ENCODE assay signal across 14 cellular contexts in the genomic region with DNA sequence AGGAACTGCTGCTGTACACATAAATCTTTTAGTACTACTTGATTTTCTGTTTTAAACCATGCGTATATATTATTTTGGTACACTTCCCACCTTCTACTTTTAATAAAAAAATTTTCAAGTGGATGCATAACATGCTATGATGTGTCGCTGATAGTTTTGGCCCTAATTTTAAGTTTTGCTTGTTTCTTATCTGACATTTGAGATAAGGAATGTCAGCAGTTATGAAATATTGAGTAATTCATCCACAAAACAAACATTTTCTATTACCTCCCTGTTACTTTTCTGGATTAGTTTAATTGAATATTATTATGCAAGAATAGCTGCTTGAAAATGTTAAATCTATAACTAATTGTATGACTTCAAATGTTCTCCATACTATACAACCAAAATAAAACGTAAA.
"Had no signal": no experiment of that assay in that cellular context is flagged by ENCODE, and none has a peak within 500 bp of the region (broad histone marks: within the 10 kb centered on the region; RNA-seq: fewer than 3 reads in every experiment).

No MANE protein-coding gene starts in this region.

- H3K9ac ChIP-seq: neural progenitor cell had no signal

- H3K36me3 ChIP-seq: neural progenitor cell, ovary had no signal

- H3K27ac ChIP-seq: neural progenitor cell, ovary had no signal

- H3K4me1 ChIP-seq: neural progenitor cell had no signal

- ATAC-seq: activated CD8-positive, alpha-beta T cell treated with anti-CD3 and anti-CD28 coated beads, Interleukin-2, amount 10 ng/mL, durations not matched to agents 7 days and 5 days; stimulated activated memory B cell treated with anti-CD40 and anti-IgM and Interleukin-4, amounts not matched to agents 10 μg/mL and 1 μg/mL and 100 μg/mL, for 72 hours had no signal

- H3K9me3 ChIP-seq: ovary had no signal

- H3K4me3 ChIP-seq: neural progenitor cell, ovary had no signal

- H3K27me3 ChIP-seq: neural progenitor cell, ovary had no signal

- FAIRE-seq: frontal cortex, kidney, urothelium cell line had no signal

- DNase-seq: activated CD4-positive, alpha-beta T cell treated with anti-CD3 and anti-CD28 coated beads, Interleukin-2, amount 10 ng/mL, durations not matched to agents 24 days and 14 days; activated CD8-positive, alpha-beta memory T cell treated with anti-CD3 and anti-CD28 coated beads, Interleukin-2, amount 50 U/mL, for 4 hours; activated CD8-positive, alpha-beta T cell treated with anti-CD3 and anti-CD28 coated beads, Interleukin-2, amount 10 ng/mL, durations not matched to agents 7 days and 5 days; activated effector memory CD4-positive, alpha-beta T cell treated with anti-CD3 and anti-CD28 coated beads, Interleukin-2, amount 50 U/mL, for 16 hours; activated T-cell treated with anti-CD3 and anti-CD28 coated beads, Interleukin-2, amount 50 U/mL, for 48 hours; amniotic stem cell; effector memory CD4-positive, alpha-beta T cell; head of caudate nucleus; kidney; ovary had no signal
